In genomic region chr5:132227485-132228240, GRCh38 we compare ENCODE assay signal across 8 cellular contexts. TPM values are rescaled to one million over a fixed set of nuclear protein-coding genes. Genes with fewer than 3 reads are reported as not detected.
DNase-seq lines count a peak whose midpoint lies in the region; ATAC-seq and TF ChIP-seq lines count a peak whose summit lies in the region.

TSS of gene P4HA2 (minus strand) at chr5:132227853. CDS start at chr5:132218626, 9,227 bp downstream.

- 0 to 4% methylated on average over 47 to 55 of the region's 92 CpGs for WGBS in GM23248 (ENCODE audit: low coverage in 1 of 2, low lambda C conversion rate in 2 of 2, missing lambda C conversion rate in 2 of 2), 2 experiments

- in situ Hi-C loops in GM23248 (cut with MboI), result no loop called here
- in situ Hi-C loops in gastrocnemius medialis (cut with MboI; ENCODE audit: low sequenced_read_pairs in 4 of 4), result no loop called here

- intact Hi-C loops in T-helper 1 cell treated with Interleukin-12 subunit alpha and Interleukin-12 subunit beta and Interleukin-4 antibody, amounts not matched to agents 30 ng/mL and 1 ng/mL, for 36 hours (cut with micrococcal nuclease), result loop anchor here (2.0 kb wide), 1 partner anchor 163 kb away; no protein-coding TSS in a partner anchor
- intact Hi-C loops in gastrocnemius medialis (cut with DNase I; ENCODE audit: low total_unique reads), result loop anchor here (2.0 to 5.0 kb wide), 3 partner anchors 35 to 135 kb away; partner anchors contain the start of gene SLC22A4

- H3K27me3 ChIP-seq in GM23248 (replicated peaks; ENCODE audit: insufficient read depth) (no peaks in the 10 kb centered on the region), gastrocnemius medialis (no peaks in the 10 kb centered on the region)

- H3K27ac ChIP-seq in GM23248 (peak within 1 kb of the TSS; percentile 99), gastrocnemius medialis (peak within 1 kb of the TSS; percentile 74 to 88 (median 84))

- DNase-seq in GM23248 (peak; percentile 94), LHCN-M2 (ENCODE audit: low read depth) (peak; percentile 74), cardiac fibroblast (ENCODE audit: low read depth in 2 of 2) (peak; percentile 70 to 71), iPS-NIHi11 (ENCODE audit: low spot score) (peak; percentile 91), gastrocnemius medialis (peak; percentile 64 to 78), AML-193 (lab: John Stamatoyannopoulos, UW) (no peak)

- H3K4me3 ChIP-seq in GM08714 (ENCODE audit: low read length) (peak within 1 kb of the TSS; percentile 42; the same call in 1 of the 2 replicates), GM23248 (peak within 1 kb of the TSS; percentile 81), cardiac fibroblast (replicated peaks in 1 of 2; ENCODE audit: low read depth in 2 of 2, low read length in 2 of 2) (peak within 1 kb of the TSS; percentile 47 to 76), gastrocnemius medialis (peak within 1 kb of the TSS; percentile 67 to 80 (median 72))

- H3K36me3 ChIP-seq in GM23248 (ENCODE audit: low read depth) (no peaks in the 10 kb centered on the region), gastrocnemius medialis (no peaks in the 10 kb centered on the region)

- peak; percentile 64 to 70 for TF ChIP-seq POLR2A in gastrocnemius medialis (IDR thresholded peaks at IDR 0.05)

- H3K9me3 ChIP-seq in GM23248 (ENCODE audit: low read depth), result no peaks in the 10 kb centered on the region
- H3K9me3 ChIP-seq in gastrocnemius medialis, result no peaks in the 10 kb centered on the region

- peak; percentile 21 for TF ChIP-seq CTCF in cardiac fibroblast (IDR thresholded peaks at IDR 0.05; ENCODE audit: low read depth, low read length)
- TF ChIP-seq CTCF in gastrocnemius medialis (IDR thresholded peaks at IDR 0.05 in 4 of 5, conservative IDR thresholded peaks at IDR 0.05 in 1 of 5), result peak in 3 of 5 experiments; percentile 18 to 26 (median 20)

- H3K9ac ChIP-seq in GM23248, result peak within 1 kb of the TSS; percentile 94

- H3K9me2 ChIP-seq in GM23248 (ENCODE audit: insufficient read depth), result no peaks in the 10 kb centered on the region

- peaks cover 38% of the 10 kb centered on the region for H3F3A ChIP-seq in GM23248 (ENCODE audit: insufficient read depth)

- peaks cover 38% of the 10 kb centered on the region for H3K4me1 ChIP-seq in GM23248 (ENCODE audit: insufficient read depth)
- H3K4me1 ChIP-seq in gastrocnemius medialis, result peaks cover 34 to 35% of the 10 kb centered on the region in 2 donors

- peak within 1 kb of the TSS; percentile 49 for H2AFZ ChIP-seq in GM23248

- peak within 1 kb of the TSS; percentile 83 for H3K4me2 ChIP-seq in GM23248 (ENCODE audit: unreplicated experiment)

- peaks cover 33% of the 10 kb centered on the region for H3K79me2 ChIP-seq in GM23248 (ENCODE audit: insufficient read depth)

- peak; percentile 81 to 91 for ATAC-seq in gastrocnemius medialis

- no peaks in the 10 kb centered on the region for H4K20me1 ChIP-seq in GM23248 (ENCODE audit: insufficient read depth)

RNA-seq across cellular contexts. Expression of gene P4HA2, which starts in this region (rescaled TPM):
- total RNA-seq in GM23248 (2014; rRNA removed; shearing (Covaris generic)), result 337 and 352 TPM in 2 replicates
- polyA plus RNA-seq in GM23248 (2016; fragmentation: Nextera tagmentation; extraction: Ambion mirVana), result 353 and 374 TPM in 2 replicates
- 200 and 217 TPM in 2 replicates for total RNA-seq in LHCN-M2 (2014; rRNA removed)
- polyA plus RNA-seq in LHCN-M2 (2012), result 300 TPM
- 24.3 and 25.1 TPM in 2 replicates for total RNA-seq in T-helper 1 cell treated with Interleukin-12 subunit alpha and Interleukin-12 subunit beta and Interleukin-4 antibody, amounts not matched to agents 30 ng/mL and 1 ng/mL, for 36 hours
- total RNA-seq in gastrocnemius medialis, result 10 to 100 TPM in 2 of 4 donors, 1 to 10 TPM in 2; 5.8 to 15.7 (median 10.3) TPM

Comparison
In these comparisons a context has a peak if more than half of its experiments do, and no peak if none do; other contexts are left out.
1. DNase-seq: peak in GM23248 (single experiment), LHCN-M2 (single experiment), cardiac fibroblast (2 of 2), iPS-NIHi11 (single experiment) and gastrocnemius medialis (2 of 2); none in AML-193 (0 of 2).
2. Peak in every context shown above with its lines, with median percentiles within 50 percentile points of each other: H3K4me3 ChIP-seq.